In genomic region chr9:127572961-127573727, GRCh38 we compare ENCODE assay signal across 10 cellular contexts. TPM values are rescaled to one million over a fixed set of nuclear protein-coding genes. Genes with fewer than 3 reads are reported as not detected.
DNase-seq lines count a peak whose midpoint lies in the region; ATAC-seq and TF ChIP-seq lines count a peak whose summit lies in the region.
"Had no signal": no experiment of that assay in that cellular context is flagged by ENCODE, and none has a peak within 500 bp of the region (broad histone marks: within the 10 kb centered on the region; RNA-seq: fewer than 3 reads in every experiment).

No MANE protein-coding gene starts in this region.

- H3K36me3 Mint-ChIP-seq in MCF 10A (ENCODE audit: insufficient read depth, unreplicated experiment), result peaks cover 2% of the 10 kb centered on the region
- no peaks in the 10 kb centered on the region for H3K36me3 Mint-ChIP-seq in mesothelial cell of epicardium
- H3K36me3 Mint-ChIP-seq: naive thymus-derived CD8-positive, alpha-beta T cell had no signal

- H3K9me3 Mint-ChIP-seq in MCF 10A (ENCODE audit: unreplicated experiment) (no peaks in the 10 kb centered on the region), mesothelial cell of epicardium (no peaks in the 10 kb centered on the region)
- H3K9me3 Mint-ChIP-seq: naive thymus-derived CD8-positive, alpha-beta T cell had no signal

- no peak for ATAC-seq in activated CD4-positive, CD25-positive, alpha-beta regulatory T cell treated with anti-CD3 and anti-CD28 coated beads, Interleukin-2, amount 50 U/mL, for 24 hours
- ATAC-seq: naive thymus-derived CD8-positive, alpha-beta T cell had no signal

- H3K4me3 Mint-ChIP-seq in MCF 10A (ENCODE audit: unreplicated experiment), result no peak overlapping the region
- H3K4me3 Mint-ChIP-seq in mesothelial cell of epicardium, result no peak overlapping the region
- H3K4me3 Mint-ChIP-seq: naive thymus-derived CD8-positive, alpha-beta T cell had no signal

- DNase-seq in A172 (ENCODE audit: low spot score) (peak; percentile 66), HS-5 (ENCODE audit: low read depth) (peak; percentile 48), MCF 10A (ENCODE audit: unreplicated experiment) (peak; percentile 83), mesothelial cell of epicardium (ENCODE audit: low spot score in 2 of 2, unreplicated experiment in 2 of 2) (no peak), GM13976 (ENCODE audit: low spot score) (no peak), NCI-H2107 (lab: John Stamatoyannopoulos, UW) (no peak), hypothalamus (lab: John Stamatoyannopoulos, UW) (no peak)
- DNase-seq: NCI-H187 had no signal

- H3K4me1 Mint-ChIP-seq in MCF 10A (ENCODE audit: insufficient read depth, unreplicated experiment), result peaks cover 49% of the 10 kb centered on the region
- peaks cover 41% of the 10 kb centered on the region for H3K4me1 Mint-ChIP-seq in mesothelial cell of epicardium

- BruUV-seq in MCF 10A (replicated peaks; lab: Mats Ljungman, UMichigan), result no TSS peak

- H3K27ac Mint-ChIP-seq in MCF 10A (ENCODE audit: low read depth, unreplicated experiment) (peak overlapping the region; percentile 67), mesothelial cell of epicardium (peak overlapping the region; percentile 86)

- H3K27me3 Mint-ChIP-seq in MCF 10A (ENCODE audit: insufficient read depth, unreplicated experiment), result no peaks in the 10 kb centered on the region
- no peaks in the 10 kb centered on the region for H3K27me3 Mint-ChIP-seq in mesothelial cell of epicardium (ENCODE audit: low read depth)
- H3K27me3 Mint-ChIP-seq: naive thymus-derived CD8-positive, alpha-beta T cell had no signal

- TF ChIP-seq CTCF in MCF 10A (IDR thresholded peaks at IDR 0.05; ENCODE audit: unreplicated experiment), result no peak
- TF ChIP-seq CTCF in mesothelial cell of epicardium (IDR thresholded peaks at IDR 0.05; ENCODE audit: unreplicated experiment), result no peak
- TF ChIP-seq CTCF in GM13976 (IDR thresholded peaks at IDR 0.05; ENCODE audit: borderline replicate concordance, control extremely low read depth, extremely low read depth, insufficient read depth, missing control alignments), result no peak

- CTCF ChIA-PET in MCF 10A (lab: Yijun Ruan, JAX), result interaction anchor here (0.6 to 1.7 kb wide), 4 partner anchors 11 to 162 kb away, joined by 3 to 7 read pairs (median 4); partner anchors contain the start of gene TOR2A

- POLR2A ChIA-PET in MCF 10A (lab: Yijun Ruan, JAX), result interaction anchor here (1.0 to 1.8 kb wide), 6 partner anchors 11 to 212 kb away, joined by 3 to 13 read pairs (median 4); partner anchors contain the start of gene CDK9

- intact Hi-C loops in MCF 10A (cut with micrococcal nuclease), result no loop called here

- in situ Hi-C loops in GM13976 (cut with MboI; ENCODE audit: low sequenced_read_pairs, unreplicated experiment), result no loop called here

RNA-seq across cellular contexts. Expression of gene STXBP1, which starts 38.9 kb away (rescaled TPM):
- 20.8 and 63.2 TPM in 2 replicates for total RNA-seq in A172 (2014; rRNA removed; shearing (Covaris generic))
- total RNA-seq in MCF 10A (2022), result 20.0 and 36.6 TPM in 2 replicates
- 94.9 to 112 TPM (median 105 TPM) in 3 replicates for total RNA-seq in mesothelial cell of epicardium

Comparison
In these comparisons a context has a peak if more than half of its experiments do, and no peak if none do; other contexts are left out.
1. DNase-seq: peak in A172 (single experiment), HS-5 (single experiment) and MCF 10A (single experiment); none in mesothelial cell of epicardium (0 of 2), GM13976 (single experiment), NCI-H2107 (single experiment) and hypothalamus (0 of 51).